ENCODE assay signal across 27 cellular contexts in genomic region chr10:113691381-113691780, GRCh38. TPM values are rescaled to one million over a fixed set of nuclear protein-coding genes. Genes with fewer than 3 reads are reported as not detected.
"Had no signal": no experiment of that assay in that cellular context is flagged by ENCODE, and none has a peak within 500 bp of the region (broad histone marks: within the 10 kb centered on the region; RNA-seq: fewer than 3 reads in every experiment).

No MANE protein-coding gene starts in this region.

- DNase-seq: activated B cell treated with CpG ODN at 0.5 μM for 24 hours; activated CD4-positive, alpha-beta T cell treated with anti-CD3 and anti-CD28 coated beads for 4 hours; activated CD4-positive, CD25-positive, alpha-beta regulatory T cell treated with anti-CD3 and anti-CD28 coated beads, Interleukin-2, amount 50 U/mL, for 72 hours; activated CD8-positive, alpha-beta T cell treated with anti-CD3 and anti-CD28 coated beads for 36 hours; activated gamma-delta T cell treated with Interleukin-2 at 50 U/mL for 16 hours; activated naive CD4-positive, alpha-beta T cell treated with anti-CD3 and anti-CD28 coated beads for 36 hours; activated T-cell treated with anti-CD3 and anti-CD28 coated beads, Interleukin-2, amount 50 U/mL, for 1 hour; adrenal gland; body of pancreas; Kasumi-1; MG63; NCI-H1048; NCI-H1436 treated with DMSO at 0.1 percent for 48 hours; NCI-H1694 treated with DMSO at 0.1 percent for 48 hours; NCI-H345; NCI-H524 treated with DMSO at 0.1 percent for 48 hours; RPMI8226; SIG-M5; T-helper 1 cell; T-helper 2 cell; T-helper 9 cell had no signal

- H3K27me3 ChIP-seq: adrenal gland, body of pancreas, breast epithelium, MG63 had no signal

- H3K9me3 ChIP-seq: body of pancreas had no signal

- H3K36me3 ChIP-seq: adrenal gland, breast epithelium had no signal

- H3K4me1 ChIP-seq: adrenal gland, body of pancreas, breast epithelium had no signal

- H3K4me3 ChIP-seq: adrenal gland, body of pancreas, breast epithelium, MG63 had no signal

- H3K27ac ChIP-seq: adrenal gland, body of pancreas, breast epithelium, VCaP had no signal

RNA-seq across cellular contexts. Expression of gene NRAP, which starts 27.5 kb away (rescaled TPM):
- total RNA-seq: activated B cell treated with CpG ODN at 0.5 μM for 24 hours; activated CD8-positive, alpha-beta memory T cell treated with anti-CD3 and anti-CD28 coated beads for 36 hours; activated CD8-positive, alpha-beta T cell treated with anti-CD3 and anti-CD28 coated beads for 36 hours; activated naive CD4-positive, alpha-beta T cell treated with anti-CD3 and anti-CD28 coated beads for 36 hours; activated naive CD4-positive, alpha-beta T cell treated with anti-CD3 and anti-CD28 coated beads, Interleukin-2, amount 50 U/mL, for 72 hours; activated T-helper 2 cell treated with anti-CD3 and anti-CD28 coated beads, Interferon-gamma antibody, Interleukin-2, Interleukin-4, amounts not matched to agents 10 μg/mL and 5 μg/mL and 100 μg/mL, durations not matched to agents 14 hours and 24 hours and 36 hours; astrocyte; body of pancreas; breast epithelium had no signal
